In genomic region chr2:33704352-33704751, GRCh38 we compare ENCODE assay signal across 17 cellular contexts.
DNase-seq lines count a peak whose midpoint lies in the region; ATAC-seq and TF ChIP-seq lines count a peak whose summit lies in the region.
"Had no signal": no experiment of that assay in that cellular context is flagged by ENCODE, and none has a peak within 500 bp of the region (broad histone marks: within the 10 kb centered on the region; RNA-seq: fewer than 3 reads in every experiment).

No MANE protein-coding gene starts in this region.

- intact Hi-C loops in A673 (cut with micrococcal nuclease; ENCODE audit: unreplicated experiment) (no loop called here), ovary (cut with DNase I) (no loop called here)

- no peak overlapping the region for H3K27ac Mint-ChIP-seq in endodermal cell
- H3K27ac Mint-ChIP-seq: IgD-negative memory B cell had no signal

- CTCF ChIA-PET in A673 (lab: Charles Lee) = interaction anchor here (0.5 kb wide), 1 partner anchor 308 kb away, joined by 4 read pairs; no protein-coding TSS in a partner anchor

- POLR2A ChIA-PET in A673 (lab: Charles Lee; ENCODE audit: low non-redundant PET) = no interaction called here

- no peaks in the 10 kb centered on the region for H3K36me3 Mint-ChIP-seq in endodermal cell (ENCODE audit: low read depth)
- H3K36me3 Mint-ChIP-seq: IgD-negative memory B cell had no signal

- no peaks in the 10 kb centered on the region for H3K27me3 Mint-ChIP-seq in endodermal cell (ENCODE audit: insufficient read depth)
- H3K27me3 Mint-ChIP-seq: IgD-negative memory B cell had no signal

- 75 to 92% methylated on average over 2 of the region's 2 CpGs for WGBS in endodermal cell (ENCODE audit: insufficient coverage in 1 of 2, insufficient read length in 1 of 2), 2 experiments
- 38 to 42% (median 41%) methylated on average over 2 of the region's 2 CpGs for WGBS in ovary, 3 donors

- H3K9ac ChIP-seq in endodermal cell (ENCODE audit: extremely low read depth, low read length, poor library complexity, severe bottlenecking) = no peak overlapping the region

- BruUV-seq in A673 (replicated peaks; lab: Mats Ljungman, UMichigan) = no TSS peak

- no peak for TF ChIP-seq CTCF in A673 (conservative IDR thresholded peaks at IDR 0.05; ENCODE audit: low read depth, low read length)
- TF ChIP-seq CTCF in endodermal cell (conservative IDR thresholded peaks at IDR 0.05) = no peak
- no peak for TF ChIP-seq CTCF in ovary (IDR thresholded peaks at IDR 0.05)

- H3K27me3 ChIP-seq in A673 (replicated peaks; ENCODE audit: insufficient read depth, low read depth, low read length, poor library complexity) (no peaks in the 10 kb centered on the region), endodermal cell (ENCODE audit: control insufficient read depth, insufficient read depth, low read length, poor library complexity, severe bottlenecking) (no peaks in the 10 kb centered on the region), ovary (no peaks in the 10 kb centered on the region)

- peaks cover 6% of the 10 kb centered on the region for H3K4me1 Mint-ChIP-seq in endodermal cell
- H3K4me1 Mint-ChIP-seq: IgD-negative memory B cell had no signal

- H3K4me1 ChIP-seq in A673 (ENCODE audit: insufficient read depth, low read length, poor library complexity, severe bottlenecking) = peaks cover 12% of the 10 kb centered on the region
- H3K4me1 ChIP-seq in endodermal cell (ENCODE audit: control insufficient read depth, insufficient read depth, low read length) = no peaks in the 10 kb centered on the region
- no peaks in the 10 kb centered on the region for H3K4me1 ChIP-seq in ovary (ENCODE audit: insufficient read depth)

- TF ChIP-seq POLR2A in ovary (IDR thresholded peaks at IDR 0.05) = no peak

- H3K9me3 ChIP-seq in A673 (ENCODE audit: low read depth, low read length, poor library complexity, severe bottlenecking) (no peaks in the 10 kb centered on the region), endodermal cell (ENCODE audit: control insufficient read depth, low read length) (no peaks in the 10 kb centered on the region), ovary (no peaks in the 10 kb centered on the region)

- ATAC-seq in HG03354 (IDR thresholded peaks at IDR 0.05; ENCODE audit: poor library complexity, severe bottlenecking, unreplicated experiment) = no peak

- H3K27ac ChIP-seq in A673 (ENCODE audit: low read depth, low read length, poor library complexity, severe bottlenecking) = no peak overlapping the region
- H3K27ac ChIP-seq in endodermal cell (ENCODE audit: low read depth, low read length) = peak overlapping the region; percentile 2
- no peak overlapping the region for H3K27ac ChIP-seq in ovary

- H3K36me3 ChIP-seq in A673 (ENCODE audit: insufficient read depth, low read length, poor library complexity, severe bottlenecking) = no peaks in the 10 kb centered on the region
- no peaks in the 10 kb centered on the region for H3K36me3 ChIP-seq in endodermal cell (ENCODE audit: control insufficient read depth, insufficient read depth, low read length)
- no peaks in the 10 kb centered on the region for H3K36me3 ChIP-seq in ovary

- DNase-seq in A673 (ENCODE audit: low spot score) (peak; percentile 51), NCI-H82 (lab: John Stamatoyannopoulos, UW) (peak; percentile 56), endodermal cell (no peak), lung microvascular endothelial cell (ENCODE audit: low read depth in 2 of 2) (peak; percentile 49 to 51), NK-92 (lab: John Stamatoyannopoulos, UW; ENCODE audit: unreplicated experiment) (no peak), ovary (no peak), HuH-7.5 (ENCODE audit: low spot score) (no peak)
- DNase-seq: C1 segment of cervical spinal cord, DMS79 treated with DMSO at 0.1 percent for 48 hours, Karpas-422, NCI-H1436 treated with DMSO at 0.1 percent for 48 hours, NCI-H2029, NCI-H510A, NCI-H748 treated with DMSO at 0.1 percent for 48 hours, SHP77 treated with DMSO at 0.1 percent for 48 hours had no signal

- no peaks in the 10 kb centered on the region for H3K9me3 Mint-ChIP-seq in endodermal cell
- H3K9me3 Mint-ChIP-seq: IgD-negative memory B cell had no signal

- H3K4me3 ChIP-seq in A673 (ENCODE audit: low read depth, low read length, poor library complexity, severe bottlenecking) (no peak overlapping the region), endodermal cell (ENCODE audit: low read length) (no peak overlapping the region), ovary (no peak overlapping the region)

- no peak overlapping the region for H3K4me3 Mint-ChIP-seq in endodermal cell
- H3K4me3 Mint-ChIP-seq: IgD-negative memory B cell had no signal

- no peak for TF ChIP-seq EP300 in ovary (IDR thresholded peaks at IDR 0.05)

Comparison
In these comparisons a context has a peak if more than half of its experiments do, and no peak if none do; other contexts are left out.
1. DNase-seq: peak in A673 (single experiment), NCI-H82 (single experiment) and lung microvascular endothelial cell (2 of 2); none in endodermal cell (single experiment), NK-92 (single experiment), ovary (0 of 5) and HuH-7.5 (single experiment).